In genomic region chr22:25404923-25405853, GRCh38 we compare ENCODE assay signal across 8 cellular contexts.
DNase-seq lines count a peak whose midpoint lies in the region; ATAC-seq and TF ChIP-seq lines count a peak whose summit lies in the region.

No MANE protein-coding gene starts in this region.

- peaks cover 7% of the 10 kb centered on the region for H3K79me1 ChIP-seq in mesenchymal stem cell (replicated peaks; ENCODE audit: low read length, poor library complexity, severe bottlenecking)

- peak overlapping the region in 1 of 2 experiments; percentile 97 for H3K14ac ChIP-seq in mesenchymal stem cell (ENCODE audit: low read length in 2 of 2)

- DNase-seq in CD8-positive, alpha-beta memory T cell = peak; percentile 48 to 70 (median 55)
- peak; percentile 78 for DNase-seq in NB4 (ENCODE audit: low read depth)
- DNase-seq in activated CD8-positive, alpha-beta memory T cell treated with anti-CD3 and anti-CD28 coated beads for 24 hours = peak; percentile 84
- peak; percentile 27 to 46 (median 45) for DNase-seq in effector memory CD4-positive, alpha-beta T cell
- DNase-seq in mesenchymal stem cell = peak; percentile 76
- DNase-seq in stimulated activated CD8-positive, alpha-beta memory T cell treated with anti-CD3 and anti-CD28 coated beads, Interleukin-12 subunit alpha, Interleukin-12 subunit beta, amount 100 ng/mL, for 4 hours (ENCODE audit: low read depth) = peak; percentile 55

- peak overlapping the region; percentile 66 to 97 (median 81) for H3K4me3 Mint-ChIP-seq in CD8-positive, alpha-beta memory T cell

- POLR2A ChIA-PET in CD8-positive, alpha-beta memory T cell (lab: Charles Lee) = no interaction called here

- peaks cover 0 to 2% (median 0%) of the 10 kb centered on the region in 3 donors for H3K36me3 Mint-ChIP-seq in CD8-positive, alpha-beta memory T cell

- no peaks in the 10 kb centered on the region for H3K36me3 ChIP-seq in CD8-positive, alpha-beta memory T cell (ENCODE audit: insufficient read depth, low read length)
- H3K36me3 ChIP-seq in effector memory CD4-positive, alpha-beta T cell (ENCODE audit: control insufficient read depth, insufficient read depth, low read length) = no peaks in the 10 kb centered on the region
- H3K36me3 ChIP-seq in mesenchymal stem cell (ENCODE audit: control insufficient read depth in 1 of 2, insufficient read depth in 2 of 2, low read depth in 1 of 2, low read length in 2 of 2) = no peaks in the 10 kb centered on the region

- H2AFZ ChIP-seq in mesenchymal stem cell (ENCODE audit: low read depth, low read length) = peak overlapping the region; percentile 95

- H3K9me3 ChIP-seq in CD8-positive, alpha-beta memory T cell (ENCODE audit: low read length) = no peaks in the 10 kb centered on the region
- H3K9me3 ChIP-seq in effector memory CD4-positive, alpha-beta T cell (ENCODE audit: control insufficient read depth, low read length) = no peaks in the 10 kb centered on the region
- no peaks in the 10 kb centered on the region for H3K9me3 ChIP-seq in mesenchymal stem cell (ENCODE audit: control insufficient read depth, low read length)

- peak overlapping the region in 1 of 2 experiments; percentile 57 for H2BK12ac ChIP-seq in mesenchymal stem cell (ENCODE audit: low read length in 2 of 2)

- no peak for TF ChIP-seq CTCF in NB4 (IDR thresholded peaks at IDR 0.05; ENCODE audit: low read depth, low read length)

- H4K91ac ChIP-seq in mesenchymal stem cell (ENCODE audit: low read length) = peak overlapping the region; percentile 88

- peak overlapping the region; percentile 85 for H3K9ac ChIP-seq in mesenchymal stem cell (ENCODE audit: low read length)

- no peak overlapping the region for H2BK5ac ChIP-seq in mesenchymal stem cell (ENCODE audit: low read depth, low read length, poor library complexity, severe bottlenecking)

- peaks cover 34% of the 10 kb centered on the region for H3K4me1 ChIP-seq in CD8-positive, alpha-beta memory T cell (ENCODE audit: insufficient read depth, low read length)
- H3K4me1 ChIP-seq in effector memory CD4-positive, alpha-beta T cell (ENCODE audit: control insufficient read depth, insufficient read depth, low read length, poor library complexity, severe bottlenecking) = peaks cover 15% of the 10 kb centered on the region
- H3K4me1 ChIP-seq in mesenchymal stem cell (ENCODE audit: control insufficient read depth, insufficient read depth, low read depth, low read length) = peaks cover 36% of the 10 kb centered on the region

- 1% methylated on average over 68 of the region's 118 CpGs for WGBS in mesenchymal stem cell

- H2BK15ac ChIP-seq in mesenchymal stem cell (ENCODE audit: low read depth, poor library complexity, severe bottlenecking) = peak overlapping the region; percentile 92

- peaks cover 32 to 43% (median 33%) of the 10 kb centered on the region in 3 donors for H3K4me1 Mint-ChIP-seq in CD8-positive, alpha-beta memory T cell

- peak overlapping the region; percentile 89 for H2BK120ac ChIP-seq in mesenchymal stem cell (ENCODE audit: low read depth, low read length)

- peak overlapping the region; percentile 97 for H4K8ac ChIP-seq in mesenchymal stem cell (ENCODE audit: low read length)

- peak overlapping the region; percentile 86 for H3K4me2 ChIP-seq in mesenchymal stem cell (ENCODE audit: low read length, poor library complexity, severe bottlenecking)

- no peaks in the 10 kb centered on the region for H3K9me3 Mint-ChIP-seq in CD8-positive, alpha-beta memory T cell

- CTCF ChIA-PET in CD8-positive, alpha-beta memory T cell (lab: Charles Lee) = interaction anchor here (1.6 kb wide), 1 partner anchor 42 kb away, joined by 3 read pairs; no protein-coding TSS in a partner anchor

- peak overlapping the region; percentile 85 to 96 for H3K4ac ChIP-seq in mesenchymal stem cell (ENCODE audit: low read depth in 1 of 2, low read length in 2 of 2)

- H3K23ac ChIP-seq in mesenchymal stem cell (ENCODE audit: low read length in 2 of 2) = peak overlapping the region in 1 of 2 experiments; percentile 77

- H3K27ac Mint-ChIP-seq in CD8-positive, alpha-beta memory T cell = peak overlapping the region in 7 of 8 donors; percentile 18 to 87 (median 83)

- TF ChIP-seq POLR2A in NB4 (IDR thresholded peaks at IDR 0.05; ENCODE audit: extremely low read depth, insufficient read length) = peak; percentile 39

- H3K27me3 Mint-ChIP-seq in CD8-positive, alpha-beta memory T cell = peaks cover 0 to 1% of the 10 kb centered on the region in 2 donors

- peak overlapping the region; percentile 72 for H3K27ac ChIP-seq in CD8-positive, alpha-beta memory T cell (ENCODE audit: low read depth, low read length)
- H3K27ac ChIP-seq in effector memory CD4-positive, alpha-beta T cell (ENCODE audit: insufficient read depth, low read length, poor library complexity, severe bottlenecking) = peak overlapping the region; percentile 10
- no peak overlapping the region for H3K27ac ChIP-seq in mesenchymal stem cell (ENCODE audit: low read length, poor library complexity, severe bottlenecking)

- H3K18ac ChIP-seq in mesenchymal stem cell (ENCODE audit: low read depth in 1 of 2, low read length in 2 of 2) = peak overlapping the region; percentile 75 to 95

- H3K27me3 ChIP-seq in CD8-positive, alpha-beta memory T cell (ENCODE audit: insufficient read depth, low read length, poor library complexity, severe bottlenecking) = no peaks in the 10 kb centered on the region
- no peaks in the 10 kb centered on the region for H3K27me3 ChIP-seq in effector memory CD4-positive, alpha-beta T cell (replicated peaks; ENCODE audit: control insufficient read depth, insufficient read depth, low read length, poor library complexity, severe bottlenecking)
- no peaks in the 10 kb centered on the region for H3K27me3 ChIP-seq in mesenchymal stem cell (ENCODE audit: control insufficient read depth in 1 of 2, insufficient read depth in 1 of 2, low read length in 2 of 2)

- H3K4me3 ChIP-seq in CD8-positive, alpha-beta memory T cell (ENCODE audit: low read length) = peak overlapping the region; percentile 63
- H3K4me3 ChIP-seq in NB4 (ENCODE audit: low read depth, low read length) (peak overlapping the region; percentile 89), mesenchymal stem cell (ENCODE audit: insufficient read depth in 1 of 2, low read depth in 1 of 2, low read length in 2 of 2) (peak overlapping the region; percentile 79 to 82)
- peak overlapping the region; percentile 67 for H3K4me3 ChIP-seq in effector memory CD4-positive, alpha-beta T cell (ENCODE audit: insufficient read depth, low read depth, low read length, poor library complexity, severe bottlenecking)

- no peak overlapping the region for H2AK5ac ChIP-seq in mesenchymal stem cell (ENCODE audit: low read length, severe bottlenecking)

- ATAC-seq in GM21390 (IDR thresholded peaks at IDR 0.05; ENCODE audit: unreplicated experiment) (peak; percentile 48), GM21619 (IDR thresholded peaks at IDR 0.05; ENCODE audit: unreplicated experiment) (no peak)
